ENCODE assay signal across 14 cellular contexts in the genomic region with DNA sequence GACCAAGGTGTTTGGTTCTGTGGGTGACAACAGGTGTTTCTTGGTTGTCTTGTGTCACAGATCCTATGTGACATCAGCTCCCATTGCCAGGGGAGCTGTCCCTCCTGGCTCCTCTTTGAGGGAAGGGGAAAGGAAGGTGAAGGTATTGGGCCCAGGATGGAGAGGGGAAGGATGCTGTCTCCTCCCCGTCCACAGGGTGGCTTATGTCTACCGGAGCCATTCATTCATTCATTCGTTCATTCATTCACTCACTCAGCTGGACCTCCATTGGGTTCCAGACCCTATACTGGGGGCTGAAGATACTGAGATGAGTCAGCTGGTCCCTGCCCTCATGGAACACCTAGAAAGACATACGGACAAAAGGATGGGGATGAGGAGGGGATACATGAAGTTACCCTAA. TPM values are rescaled to one million over a fixed set of nuclear protein-coding genes. Genes with fewer than 3 reads are reported as not detected.
DNase-seq lines count a peak whose midpoint lies in the region; ATAC-seq and TF ChIP-seq lines count a peak whose summit lies in the region.
"Had no signal": no experiment of that assay in that cellular context is flagged by ENCODE, and none has a peak within 500 bp of the region (broad histone marks: within the 10 kb centered on the region; RNA-seq: fewer than 3 reads in every experiment).

No MANE protein-coding gene starts in this region.

- no peaks in the 10 kb centered on the region for H4K20me1 ChIP-seq in fibroblast of lung (ENCODE audit: control insufficient read depth, extremely low read depth, insufficient read depth, low read length)

- H3K9me3 ChIP-seq in SJSA1 (replicated peaks) (no peaks in the 10 kb centered on the region), fibroblast of lung (ENCODE audit: control insufficient read depth, insufficient read depth, low read depth, low read length) (no peaks in the 10 kb centered on the region), upper lobe of right lung (no peaks in the 10 kb centered on the region), tibial nerve (no peaks in the 10 kb centered on the region)
- H3K9me3 ChIP-seq: tibial artery had no signal

- H3K27ac Mint-ChIP-seq in activated naive CD4-positive, alpha-beta T cell treated with anti-CD3 and anti-CD28 coated beads, Interleukin-2, amount 50 U/mL, for 72 hours = peak overlapping the region; percentile 59 to 78
- H3K27ac Mint-ChIP-seq: CD4-positive, alpha-beta memory T cell had no signal

- H3K9ac ChIP-seq in fibroblast of lung (ENCODE audit: insufficient read depth, low read length) = no peak overlapping the region

- H2AFZ ChIP-seq in fibroblast of lung (ENCODE audit: low read length) = no peak overlapping the region

- TF ChIP-seq POLR2A in tibial nerve (IDR thresholded peaks at IDR 0.05) = no peak

- H3K27ac ChIP-seq in SJSA1 = peak overlapping the region; percentile 71
- peak overlapping the region; percentile 69 for H3K27ac ChIP-seq in fibroblast of lung (ENCODE audit: insufficient read depth, low read length)
- peak overlapping the region; percentile 83 for H3K27ac ChIP-seq in upper lobe of right lung
- no peak overlapping the region for H3K27ac ChIP-seq in tibial nerve

- no peak overlapping the region for H3K4me2 ChIP-seq in fibroblast of lung (ENCODE audit: extremely low read depth, insufficient read depth, low read length)

- no peaks in the 10 kb centered on the region for H3K36me3 Mint-ChIP-seq in activated naive CD4-positive, alpha-beta T cell treated with anti-CD3 and anti-CD28 coated beads, Interleukin-2, amount 50 U/mL, for 72 hours
- H3K36me3 Mint-ChIP-seq: CD4-positive, alpha-beta memory T cell had no signal

- ATAC-seq in activated naive CD4-positive, alpha-beta T cell treated with anti-CD3 and anti-CD28 coated beads, Interleukin-2, amount 50 U/mL, for 72 hours = no peak
- ATAC-seq in upper lobe of right lung = no peak

- H3K4me3 ChIP-seq in SJSA1 (no peak overlapping the region), fibroblast of lung (replicated peaks in 1 of 4; ENCODE audit: control extremely low read depth in 1 of 4, insufficient read depth in 1 of 4, low read depth in 3 of 4, low read length in 4 of 4) (no peak overlapping the region), upper lobe of right lung (no peak overlapping the region), tibial nerve (no peak overlapping the region)
- H3K4me3 ChIP-seq: tibial artery had no signal

- intact Hi-C loops in upper lobe of right lung (cut with DNase I) = no loop called here

- H3K79me2 ChIP-seq in fibroblast of lung (ENCODE audit: control insufficient read depth, insufficient read depth, low read length) = no peaks in the 10 kb centered on the region

- TF ChIP-seq EP300 in tibial nerve (IDR thresholded peaks at IDR 0.05) = no peak

- peaks cover 65% of the 10 kb centered on the region for H3K4me1 ChIP-seq in SJSA1 (replicated peaks)
- peaks cover 44% of the 10 kb centered on the region for H3K4me1 ChIP-seq in fibroblast of lung (ENCODE audit: control insufficient read depth, extremely low read depth, insufficient read depth, low read length)
- H3K4me1 ChIP-seq in upper lobe of right lung = peaks cover 21% of the 10 kb centered on the region
- H3K4me1 ChIP-seq in tibial nerve = peaks cover 0 to 26% (median 0%) of the 10 kb centered on the region in 4 donors

- H3K36me3 ChIP-seq in SJSA1 = no peaks in the 10 kb centered on the region
- H3K36me3 ChIP-seq in fibroblast of lung (ENCODE audit: control insufficient read depth, insufficient read depth, low read length) = no peaks in the 10 kb centered on the region
- H3K36me3 ChIP-seq in upper lobe of right lung = no peaks in the 10 kb centered on the region
- H3K36me3 ChIP-seq in tibial nerve = no peaks in the 10 kb centered on the region
- H3K36me3 ChIP-seq: tibial artery had no signal

- no peak for DNase-seq in activated naive CD4-positive, alpha-beta T cell treated with anti-CD3 and anti-CD28 coated beads, Interleukin-2, amount 50 U/mL, for 72 hours (ENCODE audit: low spot score in 2 of 2)
- DNase-seq in activated naive CD4-positive, alpha-beta T cell (lab: John Stamatoyannopoulos, UW) = no peak
- DNase-seq in SJSA1 (ENCODE audit: low read depth in 1 of 2, low spot score in 2 of 2) = no peak
- no peak for DNase-seq in fibroblast of lung (ENCODE audit: low read depth in 2 of 2)
- no peak for DNase-seq in upper lobe of right lung
- DNase-seq in retina = no peak
- DNase-seq in tibial nerve (ENCODE audit: low spot score in 2 of 2) = no peak
- DNase-seq in T-helper 2 cell = no peak
- DNase-seq: activated CD4-positive, alpha-beta T cell treated with anti-CD3 and anti-CD28 coated beads for 4 hours; CD4-positive, alpha-beta memory T cell; NCI-H1694; SHP77 treated with DMSO at 0.1 percent for 48 hours had no signal

- WGBS in tibial nerve, 2 donors = 78 to 91% methylated on average over 4 of the region's 4 CpGs

- H3K27me3 ChIP-seq in SJSA1 (replicated peaks) (no peaks in the 10 kb centered on the region), fibroblast of lung (ENCODE audit: control insufficient read depth, insufficient read depth, low read length) (no peaks in the 10 kb centered on the region), upper lobe of right lung (no peaks in the 10 kb centered on the region), tibial nerve (no peaks in the 10 kb centered on the region)
- H3K27me3 ChIP-seq: tibial artery had no signal

- H3K9me3 Mint-ChIP-seq in activated naive CD4-positive, alpha-beta T cell treated with anti-CD3 and anti-CD28 coated beads, Interleukin-2, amount 50 U/mL, for 72 hours = no peaks in the 10 kb centered on the region
- H3K9me3 Mint-ChIP-seq: activated naive CD4-positive, alpha-beta T cell treated with anti-CD3 and anti-CD28 coated beads for 36 hours; CD4-positive, alpha-beta memory T cell had no signal

- no peak for TF ChIP-seq CTCF in fibroblast of lung (conservative IDR thresholded peaks at IDR 0.05 in 1 of 2, IDR thresholded peaks at IDR 0.05 in 1 of 2; ENCODE audit: low read depth in 1 of 2, low read length in 2 of 2)
- TF ChIP-seq CTCF in upper lobe of right lung (IDR thresholded peaks at IDR 0.05) = no peak
- TF ChIP-seq CTCF in tibial nerve (IDR thresholded peaks at IDR 0.05) = no peak

RNA-seq across cellular contexts. Expression of gene EPHB2, which starts 38.9 kb away (rescaled TPM):
- not detected for total RNA-seq in activated naive CD4-positive, alpha-beta T cell treated with anti-CD3 and anti-CD28 coated beads, Interleukin-2, amount 50 U/mL, for 72 hours
- total RNA-seq in SJSA1 (2014; rRNA removed; shearing (Covaris generic)) = 3.6 and 4.3 TPM in 2 replicates
- 11.2 and 12.3 TPM in 2 replicates for total RNA-seq in fibroblast of lung
- 4.1 and 21.8 TPM in 2 replicates for polyA plus RNA-seq in fibroblast of lung
- 6.5 and 34.9 TPM in 2 replicates for polyA plus RNA-seq in fibroblast of lung (2012)
- polyA minus RNA-seq in fibroblast of lung (ENCODE audit: low replicate concordance) = 34.6 and 147 TPM in 2 replicates
- 6.0 TPM for total RNA-seq in upper lobe of right lung
- 10 to 100 TPM in 1 of 4 donors, 1 to 10 TPM in 3; 7.2 to 12.6 (median 9.1) TPM for total RNA-seq in tibial nerve
- total RNA-seq: activated naive CD4-positive, alpha-beta T cell treated with anti-CD3 and anti-CD28 coated beads for 36 hours had no signal
- polyA plus RNA-seq: CD4-positive, alpha-beta memory T cell had no signal

Comparison
In these comparisons a context has a peak if more than half of its experiments do, and no peak if none do; other contexts are left out.
1. H3K27ac ChIP-seq: peak in SJSA1 (single experiment), fibroblast of lung (single experiment) and upper lobe of right lung (single experiment); none in tibial nerve (0 of 4).